In the genomic region with DNA sequence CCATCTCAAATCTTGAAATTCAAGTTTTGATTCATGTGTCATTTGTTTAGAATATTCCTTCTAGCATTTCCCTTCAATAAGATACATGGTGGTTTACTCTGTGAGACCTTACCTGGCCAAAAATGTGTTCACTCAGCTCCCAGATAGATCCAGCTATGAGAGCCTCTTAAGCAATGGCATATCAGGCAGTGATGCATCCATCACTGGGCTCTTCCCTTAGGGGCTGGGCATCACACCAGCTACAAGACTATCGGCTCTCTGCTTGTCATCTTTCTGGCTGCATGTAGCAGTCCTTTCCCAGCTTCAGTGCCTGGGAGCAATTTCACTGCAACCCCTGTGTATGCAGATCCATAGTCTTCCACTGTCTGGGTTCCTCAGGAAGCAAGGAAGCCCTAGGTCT, we compare ENCODE assay signal across 1 cellular context.
TF ChIP-seq lines count a peak whose summit lies in the region.

No MANE protein-coding gene starts in this region.

TF ChIP-seq in HEK293, 187 proteins besides CTCF, POLR2A, EP300 and RAD21:
- TF ChIP-seq, protein P1, sequence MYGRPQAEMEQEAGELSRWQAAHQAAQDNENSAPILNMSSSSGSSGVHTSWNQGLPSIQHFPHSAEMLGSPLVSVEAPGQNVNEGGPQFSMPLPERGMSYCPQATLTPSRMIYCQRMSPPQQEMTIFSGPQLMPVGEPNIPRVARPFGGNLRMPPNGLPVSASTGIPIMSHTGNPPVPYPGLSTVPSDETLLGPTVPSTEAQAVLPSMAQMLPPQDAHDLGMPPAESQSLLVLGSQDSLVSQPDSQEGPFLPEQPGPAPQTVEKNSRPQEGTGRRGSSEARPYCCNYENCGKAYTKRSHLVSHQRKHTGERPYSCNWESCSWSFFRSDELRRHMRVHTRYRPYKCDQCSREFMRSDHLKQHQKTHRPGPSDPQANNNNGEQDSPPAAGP (tag by site-specific recombination; IDR thresholded peaks at IDR 0.05): no peak
- TF ChIP-seq ZBTB17 (tag by site-specific recombination; IDR thresholded peaks at IDR 0.05): 0 out of 2 replicates have a peak, but pooled peaks have one; percentile 17
